In genomic region chr7:70751895-70752294, GRCh38 we compare ENCODE assay signal across 19 cellular contexts.
"Had no signal": no experiment of that assay in that cellular context is flagged by ENCODE, and none has a peak within 500 bp of the region (broad histone marks: within the 10 kb centered on the region; RNA-seq: fewer than 3 reads in every experiment).

No MANE protein-coding gene starts in this region.

- H3K9me3 ChIP-seq: heart right ventricle, ovary, tibial artery had no signal

- H3K27ac ChIP-seq: heart right ventricle, ovary, tibial artery had no signal

- H3K27ac Mint-ChIP-seq: stimulated activated memory B cell treated with anti-CD40 and anti-IgM and Interleukin-4, amounts not matched to agents 10 μg/mL and 1 μg/mL and 100 μg/mL, for 72 hours; stimulated activated naive CD8-positive, alpha-beta T cell treated with anti-CD3 and anti-CD28 coated beads, Interleukin-15, Interleukin-2, amounts not matched to agents 100 ng/mL and 50 ng/mL, for 24 hours had no signal

- H3K4me1 Mint-ChIP-seq: stimulated activated memory B cell treated with anti-CD40 and anti-IgM and Interleukin-4, amounts not matched to agents 10 μg/mL and 1 μg/mL and 100 μg/mL, for 72 hours had no signal

- H3K4me3 Mint-ChIP-seq: neural crest cell; stimulated activated memory B cell treated with anti-CD40 and anti-IgM and Interleukin-4, amounts not matched to agents 10 μg/mL and 1 μg/mL and 100 μg/mL, for 72 hours; stimulated activated naive CD8-positive, alpha-beta T cell treated with anti-CD3 and anti-CD28 coated beads, Interleukin-15, Interleukin-2, amounts not matched to agents 100 ng/mL and 50 ng/mL, for 24 hours had no signal

- H3K27me3 Mint-ChIP-seq: stimulated activated memory B cell treated with anti-CD40 and anti-IgM and Interleukin-4, amounts not matched to agents 10 μg/mL and 1 μg/mL and 100 μg/mL, for 72 hours; stimulated activated naive CD8-positive, alpha-beta T cell treated with anti-CD3 and anti-CD28 coated beads, Interleukin-15, Interleukin-2, amounts not matched to agents 100 ng/mL and 50 ng/mL, for 24 hours had no signal

- H3K36me3 ChIP-seq: heart right ventricle, ovary, tibial artery had no signal

- H3K9me3 Mint-ChIP-seq: neural crest cell; stimulated activated memory B cell treated with anti-CD40 and anti-IgM and Interleukin-4, amounts not matched to agents 10 μg/mL and 1 μg/mL and 100 μg/mL, for 72 hours had no signal

- ATAC-seq: heart right ventricle; left cardiac atrium; left ventricle myocardium superior; right cardiac atrium; stimulated activated memory B cell treated with anti-CD40 and anti-IgM and Interleukin-4, amounts not matched to agents 10 μg/mL and 1 μg/mL and 100 μg/mL, for 72 hours had no signal

- DNase-seq: central memory CD4-positive, alpha-beta T cell; cortex of kidney; dorsolateral prefrontal cortex; effector CD8-positive, alpha-beta T cell; heart right ventricle; kidney; left cardiac atrium; left ventricle myocardium superior; mesenchymal stem cell; midbrain; ovary; right cardiac atrium; stimulated activated CD4-positive, alpha-beta T cell treated with anti-CD3 and anti-CD28 coated beads, Interleukin-4, amount 100 ng/mL, for 1 hour; stimulated activated CD8-positive, alpha-beta memory T cell treated with anti-CD3 and anti-CD28 coated beads, Interleukin-4, amount 100 ng/mL, for 48 hours; tibial artery had no signal

- H3K4me3 ChIP-seq: dorsolateral prefrontal cortex, heart right ventricle, lung, ovary, tibial artery had no signal

- H3K27me3 ChIP-seq: dorsolateral prefrontal cortex, heart right ventricle, ovary, tibial artery had no signal
